In the genomic region with DNA sequence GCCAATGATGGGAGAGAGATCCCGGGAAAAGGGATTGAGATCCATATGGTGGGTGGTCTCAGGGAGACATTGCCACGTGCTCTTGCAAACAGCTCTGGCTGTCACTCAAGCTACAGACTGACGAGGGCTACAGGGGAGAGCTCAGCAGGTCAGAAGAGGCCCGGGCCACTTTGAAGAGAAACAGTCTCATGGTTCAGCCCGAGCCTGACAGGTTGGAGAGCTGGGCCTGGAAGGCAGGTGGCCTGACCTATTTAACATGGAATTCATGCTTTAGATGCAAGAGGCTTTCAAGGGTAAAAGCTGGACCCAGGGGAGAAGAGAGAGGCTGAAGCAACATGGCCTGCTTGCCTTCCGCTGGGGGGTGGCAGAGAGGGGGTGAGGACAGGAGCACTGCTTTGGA, we compare ENCODE assay signal across 24 cellular contexts.
"Had no signal": no experiment of that assay in that cellular context is flagged by ENCODE, and none has a peak within 500 bp of the region (broad histone marks: within the 10 kb centered on the region; RNA-seq: fewer than 3 reads in every experiment).

No MANE protein-coding gene starts in this region.

- H3K9me3 ChIP-seq: colonic mucosa, pancreas, psoas muscle, stomach, thoracic aorta, transverse colon had no signal

- H3K79me2 ChIP-seq: hepatocyte had no signal

- H3K27ac ChIP-seq: colonic mucosa, hepatocyte, pancreas, psoas muscle, stomach, thoracic aorta, transverse colon had no signal

- H3K9me3 Mint-ChIP-seq: central memory CD8-positive, alpha-beta T cell; endodermal cell; naive thymus-derived CD4-positive, alpha-beta T cell; neural crest cell had no signal

- H3K4me1 ChIP-seq: colonic mucosa, pancreas, psoas muscle, transverse colon had no signal

- H3K4me3 Mint-ChIP-seq: central memory CD8-positive, alpha-beta T cell; endodermal cell; naive thymus-derived CD4-positive, alpha-beta T cell; neural crest cell had no signal

- H3K27ac Mint-ChIP-seq: endodermal cell had no signal

- H3K4me3 ChIP-seq: colonic mucosa, hepatocyte, lung, pancreas, psoas muscle, stomach, thoracic aorta, transverse colon had no signal

- H3K36me3 ChIP-seq: colonic mucosa, pancreas, stomach, thoracic aorta, transverse colon had no signal

- H3K27me3 ChIP-seq: colonic mucosa, hepatocyte, pancreas, transverse colon had no signal

- H3K4me2 ChIP-seq: hepatocyte had no signal

- ATAC-seq: left colon; left ventricle myocardium superior; naive thymus-derived CD4-positive, alpha-beta T cell; pancreas; psoas muscle had no signal

- H3K36me3 Mint-ChIP-seq: naive thymus-derived CD4-positive, alpha-beta T cell had no signal

- H3K4me1 Mint-ChIP-seq: central memory CD8-positive, alpha-beta T cell had no signal

- H2AFZ ChIP-seq: hepatocyte had no signal

- DNase-seq: colonic mucosa; dermis blood vessel endothelial cell; endodermal cell; foreskin melanocyte; head of caudate nucleus; kidney; left colon; left ventricle myocardium superior; mesenchymal stem cell; naive thymus-derived CD4-positive, alpha-beta T cell; occipital lobe; pancreas; psoas muscle; small intestine; stimulated activated CD4-positive, alpha-beta T cell treated with anti-CD3 and anti-CD28 coated beads, Interleukin-12 subunit alpha, Interleukin-12 subunit beta, amount 100 ng/mL, for 4 hours; stimulated activated naive CD4-positive, alpha-beta T cell; stomach; substantia nigra; transverse colon had no signal
